ENCODE assay signal across 1 cellular context in genomic region chr3:61562042-61562809, GRCh38.
TF ChIP-seq lines count a peak whose summit lies in the region.

No MANE protein-coding gene starts in this region.

TF ChIP-seq in GM12878, 131 proteins besides CTCF, POLR2A, EP300 and RAD21 (continued from another document):
- no peak for TF ChIP-seq HDGF (IDR thresholded peaks at IDR 0.05)
- no peak for TF ChIP-seq PAX5 (IDR thresholded peaks at IDR 0.05; ENCODE audit: borderline replicate concordance, low read depth, low read length)
- 0 out of 2 replicates have a peak, but pooled peaks have one; percentile 4 for TF ChIP-seq NKRF (conservative IDR thresholded peaks at IDR 0.05)
- TF ChIP-seq POU2F2 (IDR thresholded peaks at IDR 0.05; ENCODE audit: borderline replicate concordance, low read depth, low read length) = no peak
- TF ChIP-seq NR2F1 (conservative IDR thresholded peaks at IDR 0.05) = no peak
- no peak for TF ChIP-seq ZSCAN29 (IDR thresholded peaks at IDR 0.05)
TF ChIP-seq in GM12878: peak in this region for 2.
